In genomic region chr7:3246133-3246532, GRCh38 we compare ENCODE assay signal across 18 cellular contexts.
"Had no signal": no experiment of that assay in that cellular context is flagged by ENCODE, and none has a peak within 500 bp of the region (broad histone marks: within the 10 kb centered on the region; RNA-seq: fewer than 3 reads in every experiment).

No MANE protein-coding gene starts in this region.

- H3K27me3 ChIP-seq: dorsolateral prefrontal cortex, left lung had no signal

- H3K27me3 Mint-ChIP-seq: activated CD4-positive, alpha-beta memory T cell treated with anti-CD3 and anti-CD28 coated beads for 36 hours; activated CD4-positive, alpha-beta T cell treated with anti-CD3 and anti-CD28 coated beads for 36 hours had no signal

- H3K4me1 Mint-ChIP-seq: activated naive CD4-positive, alpha-beta T cell treated with anti-CD3 and anti-CD28 coated beads, Interleukin-2, amount 10 ng/mL, durations not matched to agents 7 days and 5 days had no signal

- H3K36me3 Mint-ChIP-seq: activated CD4-positive, alpha-beta memory T cell treated with anti-CD3 and anti-CD28 coated beads for 36 hours; activated CD8-positive, alpha-beta memory T cell treated with anti-CD3 and anti-CD28 coated beads, Interleukin-2, amount 10 ng/mL, durations not matched to agents 7 days and 5 days; activated naive CD4-positive, alpha-beta T cell treated with anti-CD3 and anti-CD28 coated beads, Interleukin-2, amount 10 ng/mL, durations not matched to agents 7 days and 5 days had no signal

- DNase-seq: activated CD4-positive, alpha-beta memory T cell treated with anti-CD3 and anti-CD28 coated beads for 36 hours; activated CD4-positive, alpha-beta T cell treated with anti-CD3 and anti-CD28 coated beads for 36 hours; activated CD8-positive, alpha-beta memory T cell treated with anti-CD3 and anti-CD28 coated beads, Interleukin-2, amount 10 ng/mL, durations not matched to agents 7 days and 5 days; activated naive CD4-positive, alpha-beta T cell treated with anti-CD3 and anti-CD28 coated beads, Interleukin-2, amount 10 ng/mL, durations not matched to agents 7 days and 5 days; activated T-cell treated with anti-CD3 and anti-CD28 coated beads, Interleukin-2, amount 50 U/mL, for 1 hour; dorsolateral prefrontal cortex; hippocampal formation; kidney; left lung; T-helper 1 cell had no signal

- H3K4me3 ChIP-seq: dorsolateral prefrontal cortex, left lung had no signal

- H3K36me3 ChIP-seq: left lung had no signal

- ATAC-seq: activated CD4-positive, alpha-beta T cell treated with anti-CD3 and anti-CD28 coated beads for 36 hours; activated CD8-positive, alpha-beta memory T cell treated with anti-CD3 and anti-CD28 coated beads, Interleukin-2, amount 10 ng/mL, durations not matched to agents 7 days and 5 days; esophagus mucosa; left lung; sciatic nerve had no signal

- H3K27ac ChIP-seq: dorsolateral prefrontal cortex, left lung, VCaP had no signal

- H3K4me1 ChIP-seq: left lung had no signal

- FAIRE-seq: astrocyte, endometrium, kidney had no signal

- H3K27ac Mint-ChIP-seq: activated CD4-positive, alpha-beta memory T cell treated with anti-CD3 and anti-CD28 coated beads for 36 hours; activated CD4-positive, alpha-beta T cell treated with anti-CD3 and anti-CD28 coated beads for 36 hours; activated CD8-positive, alpha-beta memory T cell treated with anti-CD3 and anti-CD28 coated beads, Interleukin-2, amount 10 ng/mL, durations not matched to agents 7 days and 5 days; activated naive CD4-positive, alpha-beta T cell treated with anti-CD3 and anti-CD28 coated beads, Interleukin-2, amount 10 ng/mL, durations not matched to agents 7 days and 5 days; activated T-helper 2 cell treated with anti-CD3 and anti-CD28 coated beads, Interferon-gamma antibody, Interleukin-2, Interleukin-4, amounts not matched to agents 10 μg/mL and 5 μg/mL and 100 μg/mL, durations not matched to agents 14 hours and 24 hours and 36 hours; nephron; stimulated activated naive CD8-positive, alpha-beta T cell treated with anti-CD3 and anti-CD28 coated beads, Interleukin-15, Interleukin-2, amounts not matched to agents 100 ng/mL and 50 ng/mL, for 24 hours had no signal

- H3K4me3 Mint-ChIP-seq: activated CD4-positive, alpha-beta memory T cell treated with anti-CD3 and anti-CD28 coated beads for 36 hours; activated CD4-positive, alpha-beta T cell treated with anti-CD3 and anti-CD28 coated beads for 36 hours; activated CD8-positive, alpha-beta memory T cell treated with anti-CD3 and anti-CD28 coated beads, Interleukin-2, amount 10 ng/mL, durations not matched to agents 7 days and 5 days; activated naive CD4-positive, alpha-beta T cell treated with anti-CD3 and anti-CD28 coated beads, Interleukin-2, amount 10 ng/mL, durations not matched to agents 7 days and 5 days; nephron; stimulated activated naive CD8-positive, alpha-beta T cell treated with anti-CD3 and anti-CD28 coated beads, Interleukin-15, Interleukin-2, amounts not matched to agents 100 ng/mL and 50 ng/mL, for 24 hours had no signal
